Comparison of ENCODE assay signal across 4 cellular contexts in genomic region chr5:35012365-35012764, GRCh38. TPM values are rescaled to one million over a fixed set of nuclear protein-coding genes. Genes with fewer than 3 reads are reported as not detected.
"Had no signal": no experiment of that assay in that cellular context is flagged by ENCODE, and none has a peak within 500 bp of the region (broad histone marks: within the 10 kb centered on the region; RNA-seq: fewer than 3 reads in every experiment).

No MANE protein-coding gene starts in this region.

- DNase-seq: GDM1, GF-D8 had no signal

- H3K4me3 ChIP-seq: GM12878 had no signal

RNA-seq across cellular contexts. Expression of gene AGXT2, which starts 35.4 kb away (rescaled TPM):
- total RNA-seq: G401, GM12878 had no signal
- polyA plus RNA-seq: GM12878 had no signal
